Comparison of ENCODE assay signal across 8 cellular contexts in the genomic region with DNA sequence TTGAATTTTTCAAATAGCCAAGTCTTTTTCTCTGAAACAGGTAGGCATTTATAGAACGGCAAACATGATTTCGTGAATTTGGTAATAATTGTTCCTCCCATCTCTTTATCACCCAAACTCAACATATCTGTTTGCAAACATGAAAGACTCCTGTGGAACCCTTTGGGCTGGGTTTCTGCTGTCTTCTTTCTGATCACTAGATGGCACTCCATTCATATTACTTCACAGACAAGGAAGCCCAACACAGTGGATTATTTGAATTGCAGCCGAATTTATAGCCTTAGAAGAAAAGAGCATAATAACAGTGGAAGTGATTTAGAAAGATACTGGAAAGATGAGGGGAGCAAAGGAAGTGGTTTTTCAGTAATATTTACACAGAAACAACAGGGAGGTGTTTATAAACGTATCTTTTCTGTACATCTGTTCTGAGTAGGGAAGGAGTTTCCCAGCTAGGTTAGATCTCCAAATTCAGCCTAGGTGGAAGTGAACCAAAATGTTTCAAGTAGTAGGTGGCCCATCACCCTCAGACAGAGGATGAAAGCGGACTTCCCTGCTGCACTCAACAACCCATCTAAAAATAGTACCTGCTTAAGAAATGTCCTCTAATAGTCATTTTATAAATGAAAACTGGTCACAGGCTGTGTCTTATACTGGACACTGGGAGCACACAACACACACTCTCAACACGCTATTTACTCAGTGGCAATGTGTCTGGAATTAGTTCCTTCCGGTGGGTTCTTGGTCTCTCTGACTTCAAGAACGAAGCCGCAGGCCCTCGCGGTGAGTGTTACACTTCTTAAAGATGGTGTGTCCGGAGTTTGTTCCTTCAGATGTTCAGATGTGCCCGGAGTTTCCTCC.
DNase-seq lines count a peak whose midpoint lies in the region; ATAC-seq and TF ChIP-seq lines count a peak whose summit lies in the region.

No MANE protein-coding gene starts in this region.

- H3K36me3 ChIP-seq in Karpas-422 (ENCODE audit: insufficient read depth, low read length) (no peaks in the 10 kb centered on the region), uterus (no peaks in the 10 kb centered on the region)

- no peak overlapping the region for H3K9ac ChIP-seq in Karpas-422 (ENCODE audit: low read length)

- no peak overlapping the region for H2AFZ ChIP-seq in Karpas-422 (ENCODE audit: low read length)

- H4K20me1 ChIP-seq in Karpas-422 (ENCODE audit: insufficient read depth, low read depth, low read length): no peaks in the 10 kb centered on the region

- no peaks in the 10 kb centered on the region for H3K9me3 ChIP-seq in Karpas-422 (ENCODE audit: low read length)
- no peaks in the 10 kb centered on the region for H3K9me3 ChIP-seq in uterus

- intact Hi-C loops in uterus (cut with DNase I; ENCODE audit: low total_unique reads): no loop called here

- H3K4me1 ChIP-seq in Karpas-422 (ENCODE audit: low read length): peaks cover 8% of the 10 kb centered on the region
- no peaks in the 10 kb centered on the region for H3K4me1 ChIP-seq in uterus

- DNase-seq in DMS53 (lab: John Stamatoyannopoulos, UW) (peak; percentile 76), Karpas-422 (peak; percentile 81), OCI-M1 (lab: John Stamatoyannopoulos, UW) (peak; percentile 84), kidney glomerular epithelial cell (lab: John Stamatoyannopoulos, UW) (peak; percentile 67), uterus (no peak)
- peak; percentile 14 for DNase-seq in central memory CD4-positive, alpha-beta T cell

- ATAC-seq in GM19395 (IDR thresholded peaks at IDR 0.05; ENCODE audit: unreplicated experiment): peak; percentile 80
- no peak for ATAC-seq in GM18861 (IDR thresholded peaks at IDR 0.05; ENCODE audit: unreplicated experiment)

- H3K4me3 ChIP-seq in Karpas-422 (ENCODE audit: low read length) (no peak overlapping the region), uterus (no peak overlapping the region)

- H3K79me2 ChIP-seq in Karpas-422 (ENCODE audit: low read length): no peaks in the 10 kb centered on the region

- peak; percentile 57 to 63 (median 59) for TF ChIP-seq CTCF in uterus (IDR thresholded peaks at IDR 0.05)

- no peak for TF ChIP-seq POLR2A in uterus (IDR thresholded peaks at IDR 0.05)

- H3K9me2 ChIP-seq in Karpas-422 (replicated peaks; ENCODE audit: insufficient read depth, low read length): no peaks in the 10 kb centered on the region

- no peak overlapping the region for H3K27ac ChIP-seq in Karpas-422 (ENCODE audit: low read length)
- H3K27ac ChIP-seq in uterus: no peak overlapping the region

- H3K4me2 ChIP-seq in Karpas-422 (ENCODE audit: low read depth, low read length, poor library complexity, severe bottlenecking): no peak overlapping the region

- H3K27me3 ChIP-seq in Karpas-422 (ENCODE audit: low read length) (no peaks in the 10 kb centered on the region), uterus (no peaks in the 10 kb centered on the region)

Comparison
In these comparisons a context has a peak if more than half of its experiments do, and no peak if none do; other contexts are left out.
1. DNase-seq: peak in DMS53 (single experiment), Karpas-422 (single experiment), OCI-M1 (single experiment), central memory CD4-positive, alpha-beta T cell (single experiment) and kidney glomerular epithelial cell (single experiment); none in uterus (0 of 2).